14 cellular contexts compared by ENCODE assay signal in genomic region chr19:30691767-30692516, GRCh38.
DNase-seq lines count a peak whose midpoint lies in the region; ATAC-seq and TF ChIP-seq lines count a peak whose summit lies in the region.
"Had no signal": no experiment of that assay in that cellular context is flagged by ENCODE, and none has a peak within 500 bp of the region (broad histone marks: within the 10 kb centered on the region; RNA-seq: fewer than 3 reads in every experiment).

No MANE protein-coding gene starts in this region.

- in situ Hi-C loops in transverse colon (cut with MboI; ENCODE audit: low pct_ligation_motif_present in 1 of 4, low pct_unique_long_range_greater_than_20kb in 1 of 4, low sequenced_read_pairs in 3 of 4): loop anchor here in 1 of 4 donors (25.0 kb wide), 2 partner anchors 670 to 1345 kb away; no protein-coding TSS in a partner anchor

- CTCF ChIA-PET in CD4-positive, alpha-beta T cell (lab: Charles Lee): no interaction called here

- WGBS in esophagus squamous epithelium, 2 donors: 34 to 42% methylated on average over 19 of the region's 19 CpGs
- WGBS in transverse colon (ENCODE audit: low coverage in 1 of 2), 2 donors: 29 to 39% methylated on average over 15 to 19 of the region's 19 CpGs

- no peaks in the 10 kb centered on the region for H3F3A ChIP-seq in neural progenitor cell (ENCODE audit: low read depth)

- H3K4me3 ChIP-seq in SJCRH30 (peak overlapping the region; percentile 53), esophagus squamous epithelium (peak overlapping the region in 3 of 4 donors; percentile 7 to 53 (median 25)), neural progenitor cell (no peak overlapping the region), transverse colon (peak overlapping the region in 2 of 4 donors; percentile 5 to 25)

- no peak overlapping the region for H3K9ac ChIP-seq in neural progenitor cell

- no peak for TF ChIP-seq CTCF in esophagus squamous epithelium (IDR thresholded peaks at IDR 0.05)
- TF ChIP-seq CTCF in neural progenitor cell (IDR thresholded peaks at IDR 0.05): no peak
- no peak for TF ChIP-seq CTCF in transverse colon (IDR thresholded peaks at IDR 0.05)
- no peak for TF ChIP-seq CTCF in CD4-positive, alpha-beta T cell (IDR thresholded peaks at IDR 0.05)

- H3K4me1 ChIP-seq in SJCRH30: peaks cover 7% of the 10 kb centered on the region; the same call in 1 of the 2 replicates
- H3K4me1 ChIP-seq in esophagus squamous epithelium: peaks cover 0 to 21% (median 3%) of the 10 kb centered on the region in 3 donors
- H3K4me1 ChIP-seq in neural progenitor cell: peaks cover 28% of the 10 kb centered on the region
- H3K4me1 ChIP-seq in transverse colon: peaks cover 0 to 9% (median 0%) of the 10 kb centered on the region in 4 donors

- POLR2A ChIA-PET in CD4-positive, alpha-beta T cell (lab: Charles Lee): no interaction called here

- H3K27me3 ChIP-seq in SJCRH30 (no peaks in the 10 kb centered on the region), esophagus squamous epithelium (peaks cover 0 to 42% (median 0%) of the 10 kb centered on the region in 4 donors), neural progenitor cell (peaks cover 11% of the 10 kb centered on the region), transverse colon (peaks cover 37% of the 10 kb centered on the region)
- H3K27me3 ChIP-seq in CD4-positive, alpha-beta T cell (ENCODE audit: control insufficient read depth, insufficient read depth, low read length): peaks cover 41% of the 10 kb centered on the region
- H3K27me3 ChIP-seq: thyroid gland had no signal

- H3K9me3 Mint-ChIP-seq in neural progenitor cell: no peaks in the 10 kb centered on the region
- H3K9me3 Mint-ChIP-seq in CD4-positive, alpha-beta T cell: no peaks in the 10 kb centered on the region

- peak overlapping the region; percentile 68 for H3K4me3 Mint-ChIP-seq in neural progenitor cell
- H3K4me3 Mint-ChIP-seq in CD4-positive, alpha-beta T cell: no peak overlapping the region

- H3K27ac ChIP-seq in SJCRH30 (peak overlapping the region; percentile 83), esophagus squamous epithelium (peak overlapping the region in 1 of 4 donors; percentile 59), neural progenitor cell (no peak overlapping the region), transverse colon (peak overlapping the region in 3 of 4 donors; percentile 24 to 46 (median 36))
- H3K27ac ChIP-seq in CD4-positive, alpha-beta T cell (ENCODE audit: low read depth, low read length): no peak overlapping the region
- H3K27ac ChIP-seq: thyroid gland had no signal

- peak overlapping the region; percentile 91 for H2AFZ ChIP-seq in neural progenitor cell (replicated peaks)

- peak overlapping the region; percentile 87 for H3K27ac Mint-ChIP-seq in neural progenitor cell
- H3K27ac Mint-ChIP-seq in CD4-positive, alpha-beta T cell: no peak overlapping the region
- H3K27ac Mint-ChIP-seq: naive B cell had no signal

- H3K36me3 Mint-ChIP-seq in neural progenitor cell: no peaks in the 10 kb centered on the region
- no peaks in the 10 kb centered on the region for H3K36me3 Mint-ChIP-seq in CD4-positive, alpha-beta T cell (ENCODE audit: low read depth)
- H3K36me3 Mint-ChIP-seq: naive B cell had no signal

- H3K79me2 ChIP-seq in neural progenitor cell (ENCODE audit: low read depth): no peaks in the 10 kb centered on the region

- H3K36me3 ChIP-seq in SJCRH30: no peaks in the 10 kb centered on the region
- no peaks in the 10 kb centered on the region for H3K36me3 ChIP-seq in esophagus squamous epithelium
- no peaks in the 10 kb centered on the region for H3K36me3 ChIP-seq in neural progenitor cell
- H3K36me3 ChIP-seq in transverse colon: no peaks in the 10 kb centered on the region
- H3K36me3 ChIP-seq: thyroid gland had no signal

- ATAC-seq in esophagus mucosa: no peak
- ATAC-seq in CD4-positive, alpha-beta T cell (ENCODE audit: poor library complexity): no peak
- ATAC-seq in GM19324 (IDR thresholded peaks at IDR 0.05; ENCODE audit: low FRiP score, unreplicated experiment): no peak

- H3K4me2 ChIP-seq in neural progenitor cell: no peak overlapping the region

- no peaks in the 10 kb centered on the region for H3K9me3 ChIP-seq in SJCRH30 (replicated peaks)
- no peaks in the 10 kb centered on the region for H3K9me3 ChIP-seq in esophagus squamous epithelium
- H3K9me3 ChIP-seq in neural progenitor cell (ENCODE audit: low read depth): no peaks in the 10 kb centered on the region
- H3K9me3 ChIP-seq in transverse colon: no peaks in the 10 kb centered on the region
- H3K9me3 ChIP-seq in CD4-positive, alpha-beta T cell (ENCODE audit: control insufficient read depth, low read length): no peaks in the 10 kb centered on the region
- H3K9me3 ChIP-seq: thyroid gland had no signal

- TF ChIP-seq POLR2A in esophagus squamous epithelium (IDR thresholded peaks at IDR 0.05) (no peak), transverse colon (IDR thresholded peaks at IDR 0.05) (no peak)

- DNase-seq in SJCRH30 (no peak), esophagus squamous epithelium (lab: John Stamatoyannopoulos, UW) (no peak), neural progenitor cell (ENCODE audit: low spot score) (no peak), transverse colon (no peak), LoVo (ENCODE audit: low spot score) (no peak)
- DNase-seq in CD4-positive, alpha-beta T cell: no peak
- DNase-seq: activated gamma-delta T cell treated with Interleukin-2 at 50 U/mL for 16 hours; DMS79; naive B cell; SIG-M5; stimulated activated CD4-positive, alpha-beta T cell treated with anti-CD3 and anti-CD28 coated beads, Interleukin-4, amount 100 ng/mL, for 24 hours had no signal

- no peaks in the 10 kb centered on the region for H4K20me1 ChIP-seq in neural progenitor cell (ENCODE audit: low read depth)

- peaks cover 54% of the 10 kb centered on the region for H3K4me1 Mint-ChIP-seq in neural progenitor cell
- peaks cover 13% of the 10 kb centered on the region for H3K4me1 Mint-ChIP-seq in CD4-positive, alpha-beta T cell (ENCODE audit: low read depth)

- peaks cover 8% of the 10 kb centered on the region for H3K27me3 Mint-ChIP-seq in neural progenitor cell (ENCODE audit: insufficient read depth, low read depth)
- H3K27me3 Mint-ChIP-seq in CD4-positive, alpha-beta T cell: peaks cover 88% of the 10 kb centered on the region

- intact Hi-C loops in esophagus squamous epithelium (cut with DNase I): no loop called here
- intact Hi-C loops in transverse colon (cut with DNase I; ENCODE audit: low total_unique reads): no loop called here
- intact Hi-C loops in CD4-positive, alpha-beta T cell (cut with DNase I, micrococcal nuclease): no loop called here

- no peak for TF ChIP-seq EP300 in transverse colon (IDR thresholded peaks at IDR 0.05; ENCODE audit: low read depth)

Comparison
In these comparisons a context has a peak if more than half of its experiments do, and no peak if none do; other contexts are left out.
1. H3K27ac ChIP-seq: peak in SJCRH30 (single experiment) and transverse colon (3 of 4); none in neural progenitor cell (single experiment) and CD4-positive, alpha-beta T cell (single experiment).